In genomic region chr7:135715673-135716072, GRCh38 we compare ENCODE assay signal across 1 cellular context.
TF ChIP-seq lines count a peak whose summit lies in the region.

No MANE protein-coding gene starts in this region.

TF ChIP-seq in SK-N-SH treated with all-trans-retinoic acid at 6 μM for 48 hours, 23 proteins besides CTCF, POLR2A, EP300 and RAD21 (continued from another document):
- TF ChIP-seq SNAI2 (CRISPR knock-in tag; IDR thresholded peaks at IDR 0.05) = no peak
- TF ChIP-seq POU6F1 (CRISPR knock-in tag; IDR thresholded peaks at IDR 0.05; ENCODE audit: borderline replicate concordance, low read depth) = no peak
- TF ChIP-seq CSDC2 (CRISPR knock-in tag; IDR thresholded peaks at IDR 0.05) = no peak
- no peak for TF ChIP-seq ZFP30 (CRISPR knock-in tag; IDR thresholded peaks at IDR 0.05)
- TF ChIP-seq ESRRG (CRISPR knock-in tag; IDR thresholded peaks at IDR 0.05) = no peak
- TF ChIP-seq ZNF565 (CRISPR knock-in tag; conservative IDR thresholded peaks at IDR 0.05; ENCODE audit: low read depth) = no peak
- no peak for TF ChIP-seq GLIS3 (CRISPR knock-in tag; IDR thresholded peaks at IDR 0.05)
